21 cellular contexts compared by ENCODE assay signal in genomic region chr9:27054125-27054524, GRCh38. TPM values are rescaled to one million over a fixed set of nuclear protein-coding genes. Genes with fewer than 3 reads are reported as not detected.
"Had no signal": no experiment of that assay in that cellular context is flagged by ENCODE, and none has a peak within 500 bp of the region (broad histone marks: within the 10 kb centered on the region; RNA-seq: fewer than 3 reads in every experiment).

No MANE protein-coding gene starts in this region.

- H3K4me3 ChIP-seq: adrenal gland, esophagus muscularis mucosa, gastrocnemius medialis, neural progenitor cell, sigmoid colon, tibial artery had no signal

- H3K27me3 ChIP-seq: adrenal gland, esophagus muscularis mucosa, gastrocnemius medialis, neural progenitor cell, sigmoid colon, tibial artery had no signal

- H3K4me1 ChIP-seq: gastrocnemius medialis, neural progenitor cell, sigmoid colon had no signal

- DNase-seq: activated CD4-positive, alpha-beta T cell treated with anti-CD3 and anti-CD28 coated beads, Interleukin-2, amount 10 ng/mL, durations not matched to agents 7 days and 5 days; activated CD4-positive, CD25-positive, alpha-beta regulatory T cell treated with anti-CD3 and anti-CD28 coated beads, Interleukin-2, amount 50 U/mL, for 72 hours; activated CD8-positive, alpha-beta T cell treated with anti-CD3 and anti-CD28 coated beads for 36 hours; adrenal gland; central memory CD4-positive, alpha-beta T cell; effector memory CD4-positive, alpha-beta T cell; gastrocnemius medialis; hypothalamus; naive thymus-derived CD8-positive, alpha-beta T cell; posterior cingulate gyrus; sigmoid colon; stimulated activated CD4-positive, alpha-beta T cell treated with anti-CD3 and anti-CD28 coated beads, Interleukin-4, amount 100 ng/mL, for 24 hours; substantia nigra; T-cell; tibial artery; WERI-Rb-1 had no signal

- ATAC-seq: activated CD8-positive, alpha-beta T cell treated with anti-CD3 and anti-CD28 coated beads for 36 hours; gastrocnemius medialis; naive thymus-derived CD8-positive, alpha-beta T cell; T-cell had no signal

- H3K36me3 ChIP-seq: adrenal gland, WERI-Rb-1 had no signal

- H3K9ac ChIP-seq: neural progenitor cell had no signal

- H3K9me3 ChIP-seq: adrenal gland, esophagus muscularis mucosa, gastrocnemius medialis, sigmoid colon, tibial artery had no signal

- H3K27ac ChIP-seq: esophagus muscularis mucosa, gastrocnemius medialis, neural progenitor cell, sigmoid colon, WERI-Rb-1 had no signal

RNA-seq across cellular contexts. Expression of gene LRRC19, which starts 48.7 kb away (rescaled TPM):
- total RNA-seq: activated CD4-positive, alpha-beta T cell treated with anti-CD3 and anti-CD28 coated beads, Interleukin-2, amount 10 ng/mL, durations not matched to agents 7 days and 5 days; activated CD8-positive, alpha-beta T cell treated with anti-CD3 and anti-CD28 coated beads for 36 hours; adrenal gland; astrocyte; dermis microvascular lymphatic vessel endothelial cell; esophagus muscularis mucosa; naive thymus-derived CD8-positive, alpha-beta T cell; omental fat pad; T-cell had no signal

RNA-seq across cellular contexts. Expression of gene TEK, which starts 54.9 kb away (rescaled TPM):
- total RNA-seq: activated CD4-positive, alpha-beta T cell treated with anti-CD3 and anti-CD28 coated beads, Interleukin-2, amount 10 ng/mL, durations not matched to agents 7 days and 5 days; activated CD8-positive, alpha-beta T cell treated with anti-CD3 and anti-CD28 coated beads for 36 hours; naive thymus-derived CD8-positive, alpha-beta T cell had no signal
